In the genomic region with DNA sequence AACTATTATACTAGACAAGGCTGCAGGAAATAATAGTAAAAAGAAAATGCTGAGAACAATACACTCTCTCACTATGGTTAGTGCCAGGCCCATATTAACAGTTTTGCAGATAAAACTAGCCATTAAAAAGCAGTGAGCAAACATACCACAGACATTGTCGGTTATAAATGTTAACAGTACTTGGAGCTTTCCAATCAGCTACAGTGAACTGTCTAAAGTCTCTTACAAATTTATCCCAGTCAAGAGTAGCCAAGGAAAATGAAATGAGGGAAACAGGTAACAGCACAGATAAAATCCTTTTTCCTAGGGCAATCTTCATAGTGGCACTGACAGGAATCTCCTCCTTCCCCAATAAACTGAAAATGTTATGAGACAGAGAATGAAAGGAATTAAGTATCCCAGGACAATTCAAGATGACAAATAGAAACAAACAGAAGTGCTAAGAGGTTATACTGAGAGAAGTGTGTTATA, we compare ENCODE assay signal across 2 cellular contexts.
TF ChIP-seq lines count a peak whose summit lies in the region.

No MANE protein-coding gene starts in this region.

TF ChIP-seq in A549, 52 proteins besides CTCF, POLR2A, EP300 and RAD21:
- TF ChIP-seq NPAS2 (CRISPR knock-in tag; IDR thresholded peaks at IDR 0.05; ENCODE audit: borderline replicate concordance) = no peak
- TF ChIP-seq, protein P1, sequence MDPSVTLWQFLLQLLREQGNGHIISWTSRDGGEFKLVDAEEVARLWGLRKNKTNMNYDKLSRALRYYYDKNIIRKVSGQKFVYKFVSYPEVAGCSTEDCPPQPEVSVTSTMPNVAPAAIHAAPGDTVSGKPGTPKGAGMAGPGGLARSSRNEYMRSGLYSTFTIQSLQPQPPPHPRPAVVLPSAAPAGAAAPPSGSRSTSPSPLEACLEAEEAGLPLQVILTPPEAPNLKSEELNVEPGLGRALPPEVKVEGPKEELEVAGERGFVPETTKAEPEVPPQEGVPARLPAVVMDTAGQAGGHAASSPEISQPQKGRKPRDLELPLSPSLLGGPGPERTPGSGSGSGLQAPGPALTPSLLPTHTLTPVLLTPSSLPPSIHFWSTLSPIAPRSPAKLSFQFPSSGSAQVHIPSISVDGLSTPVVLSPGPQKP (IDR thresholded peaks at IDR 0.05; ENCODE audit: low read depth, low read length) = no peak
- TF ChIP-seq KDM1A (IDR thresholded peaks at IDR 0.05; ENCODE audit: low read depth) = no peak
- no peak for TF ChIP-seq ESRRA (IDR thresholded peaks at IDR 0.05; ENCODE audit: borderline replicate concordance, low read length)
- no peak for TF ChIP-seq HOXA7 (CRISPR knock-in tag; IDR thresholded peaks at IDR 0.05)
- no peak for TF ChIP-seq HDAC2 (IDR thresholded peaks at IDR 0.05)
- TF ChIP-seq MYC (IDR thresholded peaks at IDR 0.05; ENCODE audit: borderline replicate concordance, low read length) = no peak
- TF ChIP-seq, protein P2, sequence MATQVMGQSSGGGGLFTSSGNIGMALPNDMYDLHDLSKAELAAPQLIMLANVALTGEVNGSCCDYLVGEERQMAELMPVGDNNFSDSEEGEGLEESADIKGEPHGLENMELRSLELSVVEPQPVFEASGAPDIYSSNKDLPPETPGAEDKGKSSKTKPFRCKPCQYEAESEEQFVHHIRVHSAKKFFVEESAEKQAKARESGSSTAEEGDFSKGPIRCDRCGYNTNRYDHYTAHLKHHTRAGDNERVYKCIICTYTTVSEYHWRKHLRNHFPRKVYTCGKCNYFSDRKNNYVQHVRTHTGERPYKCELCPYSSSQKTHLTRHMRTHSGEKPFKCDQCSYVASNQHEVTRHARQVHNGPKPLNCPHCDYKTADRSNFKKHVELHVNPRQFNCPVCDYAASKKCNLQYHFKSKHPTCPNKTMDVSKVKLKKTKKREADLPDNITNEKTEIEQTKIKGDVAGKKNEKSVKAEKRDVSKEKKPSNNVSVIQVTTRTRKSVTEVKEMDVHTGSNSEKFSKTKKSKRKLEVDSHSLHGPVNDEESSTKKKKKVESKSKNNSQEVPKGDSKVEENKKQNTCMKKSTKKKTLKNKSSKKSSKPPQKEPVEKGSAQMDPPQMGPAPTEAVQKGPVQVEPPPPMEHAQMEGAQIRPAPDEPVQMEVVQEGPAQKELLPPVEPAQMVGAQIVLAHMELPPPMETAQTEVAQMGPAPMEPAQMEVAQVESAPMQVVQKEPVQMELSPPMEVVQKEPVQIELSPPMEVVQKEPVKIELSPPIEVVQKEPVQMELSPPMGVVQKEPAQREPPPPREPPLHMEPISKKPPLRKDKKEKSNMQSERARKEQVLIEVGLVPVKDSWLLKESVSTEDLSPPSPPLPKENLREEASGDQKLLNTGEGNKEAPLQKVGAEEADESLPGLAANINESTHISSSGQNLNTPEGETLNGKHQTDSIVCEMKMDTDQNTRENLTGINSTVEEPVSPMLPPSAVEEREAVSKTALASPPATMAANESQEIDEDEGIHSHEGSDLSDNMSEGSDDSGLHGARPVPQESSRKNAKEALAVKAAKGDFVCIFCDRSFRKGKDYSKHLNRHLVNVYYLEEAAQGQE (IDR thresholded peaks at IDR 0.05) = no peak
- TF ChIP-seq SMC3 (IDR thresholded peaks at IDR 0.05) = no peak
- TF ChIP-seq TFCP2L1 (CRISPR knock-in tag; IDR thresholded peaks at IDR 0.05) = no peak
- TF ChIP-seq, protein P3, sequence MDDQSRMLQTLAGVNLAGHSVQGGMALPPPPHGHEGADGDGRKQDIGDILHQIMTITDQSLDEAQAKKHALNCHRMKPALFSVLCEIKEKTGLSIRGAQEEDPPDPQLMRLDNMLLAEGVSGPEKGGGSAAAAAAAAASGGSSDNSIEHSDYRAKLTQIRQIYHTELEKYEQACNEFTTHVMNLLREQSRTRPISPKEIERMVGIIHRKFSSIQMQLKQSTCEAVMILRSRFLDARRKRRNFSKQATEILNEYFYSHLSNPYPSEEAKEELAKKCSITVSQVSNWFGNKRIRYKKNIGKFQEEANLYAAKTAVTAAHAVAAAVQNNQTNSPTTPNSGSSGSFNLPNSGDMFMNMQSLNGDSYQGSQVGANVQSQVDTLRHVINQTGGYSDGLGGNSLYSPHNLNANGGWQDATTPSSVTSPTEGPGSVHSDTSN (IDR thresholded peaks at IDR 0.05) = no peak
- TF ChIP-seq CHD4 (IDR thresholded peaks at IDR 0.05; ENCODE audit: borderline replicate concordance) = no peak
- no peak for TF ChIP-seq ZC3H11A (IDR thresholded peaks at IDR 0.05)
- no peak for TF ChIP-seq POLR2AphosphoS2 (conservative IDR thresholded peaks at IDR 0.05; ENCODE audit: low read length)
- TF ChIP-seq, protein P4, sequence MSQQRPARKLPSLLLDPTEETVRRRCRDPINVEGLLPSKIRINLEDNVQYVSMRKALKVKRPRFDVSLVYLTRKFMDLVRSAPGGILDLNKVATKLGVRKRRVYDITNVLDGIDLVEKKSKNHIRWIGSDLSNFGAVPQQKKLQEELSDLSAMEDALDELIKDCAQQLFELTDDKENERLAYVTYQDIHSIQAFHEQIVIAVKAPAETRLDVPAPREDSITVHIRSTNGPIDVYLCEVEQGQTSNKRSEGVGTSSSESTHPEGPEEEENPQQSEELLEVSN (IDR thresholded peaks at IDR 0.05; ENCODE audit: borderline replicate concordance, low read depth) = no peak
- TF ChIP-seq CBX2 (IDR thresholded peaks at IDR 0.05; ENCODE audit: borderline replicate concordance, low read depth) = no peak
- TF ChIP-seq BHLHE40 (IDR thresholded peaks at IDR 0.05; ENCODE audit: low read depth, low read length) = no peak
- TF ChIP-seq, protein P5, sequence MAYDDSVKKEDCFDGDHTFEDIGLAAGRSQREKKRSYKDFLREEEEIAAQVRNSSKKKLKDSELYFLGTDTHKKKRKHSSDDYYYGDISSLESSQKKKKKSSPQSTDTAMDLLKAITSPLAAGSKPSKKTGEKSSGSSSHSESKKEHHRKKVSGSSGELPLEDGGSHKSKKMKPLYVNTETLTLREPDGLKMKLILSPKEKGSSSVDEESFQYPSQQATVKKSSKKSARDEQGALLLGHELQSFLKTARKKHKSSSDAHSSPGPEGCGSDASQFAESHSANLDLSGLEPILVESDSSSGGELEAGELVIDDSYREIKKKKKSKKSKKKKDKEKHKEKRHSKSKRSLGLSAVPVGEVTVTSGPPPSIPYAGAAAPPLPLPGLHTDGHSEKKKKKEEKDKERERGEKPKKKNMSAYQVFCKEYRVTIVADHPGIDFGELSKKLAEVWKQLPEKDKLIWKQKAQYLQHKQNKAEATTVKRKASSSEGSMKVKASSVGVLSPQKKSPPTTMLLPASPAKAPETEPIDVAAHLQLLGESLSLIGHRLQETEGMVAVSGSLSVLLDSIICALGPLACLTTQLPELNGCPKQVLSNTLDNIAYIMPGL (CRISPR knock-in tag; IDR thresholded peaks at IDR 0.05; ENCODE audit: borderline replicate concordance) = no peak
- TF ChIP-seq, protein P6, sequence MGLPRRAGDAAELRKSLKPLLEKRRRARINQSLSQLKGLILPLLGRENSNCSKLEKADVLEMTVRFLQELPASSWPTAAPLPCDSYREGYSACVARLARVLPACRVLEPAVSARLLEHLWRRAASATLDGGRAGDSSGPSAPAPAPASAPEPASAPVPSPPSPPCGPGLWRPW (IDR thresholded peaks at IDR 0.05) = no peak

TF ChIP-seq in HepG2, 621 proteins besides CTCF, POLR2A, EP300 and RAD21:
- TF ChIP-seq SIN3A (IDR thresholded peaks at IDR 0.05; ENCODE audit: borderline replicate concordance, low read depth, low read length) (no peak), ATF1 (CRISPR knock-in tag; IDR thresholded peaks at IDR 0.05) (no peak), JUNB (CRISPR knock-in tag; IDR thresholded peaks at IDR 0.05; ENCODE audit: borderline replicate concordance) (no peak), ZNF558 (CRISPR knock-in tag; IDR thresholded peaks at IDR 0.05; ENCODE audit: borderline replicate concordance) (no peak), HOXA3 (CRISPR knock-in tag; IDR thresholded peaks at IDR 0.05) (no peak), NFKBIZ (CRISPR knock-in tag; IDR thresholded peaks at IDR 0.05) (no peak), FOXA1 (IDR thresholded peaks at IDR 0.05) (no peak), FOXA1 (CRISPR knock-in tag; IDR thresholded peaks at IDR 0.05) (no peak), POGZ (CRISPR knock-in tag; IDR thresholded peaks at IDR 0.05) (no peak), RBFOX2 (IDR thresholded peaks at IDR 0.05; ENCODE audit: low read depth, low read length) (no peak), ZNF10 (CRISPR knock-in tag; IDR thresholded peaks at IDR 0.05; ENCODE audit: borderline replicate concordance, low read depth) (no peak), ZNF878 (CRISPR knock-in tag; IDR thresholded peaks at IDR 0.05) (no peak)
- TF ChIP-seq, protein P7, sequence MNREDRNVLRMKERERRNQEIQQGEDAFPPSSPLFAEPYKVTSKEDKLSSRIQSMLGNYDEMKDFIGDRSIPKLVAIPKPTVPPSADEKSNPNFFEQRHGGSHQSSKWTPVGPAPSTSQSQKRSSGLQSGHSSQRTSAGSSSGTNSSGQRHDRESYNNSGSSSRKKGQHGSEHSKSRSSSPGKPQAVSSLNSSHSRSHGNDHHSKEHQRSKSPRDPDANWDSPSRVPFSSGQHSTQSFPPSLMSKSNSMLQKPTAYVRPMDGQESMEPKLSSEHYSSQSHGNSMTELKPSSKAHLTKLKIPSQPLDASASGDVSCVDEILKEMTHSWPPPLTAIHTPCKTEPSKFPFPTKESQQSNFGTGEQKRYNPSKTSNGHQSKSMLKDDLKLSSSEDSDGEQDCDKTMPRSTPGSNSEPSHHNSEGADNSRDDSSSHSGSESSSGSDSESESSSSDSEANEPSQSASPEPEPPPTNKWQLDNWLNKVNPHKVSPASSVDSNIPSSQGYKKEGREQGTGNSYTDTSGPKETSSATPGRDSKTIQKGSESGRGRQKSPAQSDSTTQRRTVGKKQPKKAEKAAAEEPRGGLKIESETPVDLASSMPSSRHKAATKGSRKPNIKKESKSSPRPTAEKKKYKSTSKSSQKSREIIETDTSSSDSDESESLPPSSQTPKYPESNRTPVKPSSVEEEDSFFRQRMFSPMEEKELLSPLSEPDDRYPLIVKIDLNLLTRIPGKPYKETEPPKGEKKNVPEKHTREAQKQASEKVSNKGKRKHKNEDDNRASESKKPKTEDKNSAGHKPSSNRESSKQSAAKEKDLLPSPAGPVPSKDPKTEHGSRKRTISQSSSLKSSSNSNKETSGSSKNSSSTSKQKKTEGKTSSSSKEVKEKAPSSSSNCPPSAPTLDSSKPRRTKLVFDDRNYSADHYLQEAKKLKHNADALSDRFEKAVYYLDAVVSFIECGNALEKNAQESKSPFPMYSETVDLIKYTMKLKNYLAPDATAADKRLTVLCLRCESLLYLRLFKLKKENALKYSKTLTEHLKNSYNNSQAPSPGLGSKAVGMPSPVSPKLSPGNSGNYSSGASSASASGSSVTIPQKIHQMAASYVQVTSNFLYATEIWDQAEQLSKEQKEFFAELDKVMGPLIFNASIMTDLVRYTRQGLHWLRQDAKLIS (CRISPR knock-in tag; IDR thresholded peaks at IDR 0.05) = no peak
- TF ChIP-seq, protein P8, sequence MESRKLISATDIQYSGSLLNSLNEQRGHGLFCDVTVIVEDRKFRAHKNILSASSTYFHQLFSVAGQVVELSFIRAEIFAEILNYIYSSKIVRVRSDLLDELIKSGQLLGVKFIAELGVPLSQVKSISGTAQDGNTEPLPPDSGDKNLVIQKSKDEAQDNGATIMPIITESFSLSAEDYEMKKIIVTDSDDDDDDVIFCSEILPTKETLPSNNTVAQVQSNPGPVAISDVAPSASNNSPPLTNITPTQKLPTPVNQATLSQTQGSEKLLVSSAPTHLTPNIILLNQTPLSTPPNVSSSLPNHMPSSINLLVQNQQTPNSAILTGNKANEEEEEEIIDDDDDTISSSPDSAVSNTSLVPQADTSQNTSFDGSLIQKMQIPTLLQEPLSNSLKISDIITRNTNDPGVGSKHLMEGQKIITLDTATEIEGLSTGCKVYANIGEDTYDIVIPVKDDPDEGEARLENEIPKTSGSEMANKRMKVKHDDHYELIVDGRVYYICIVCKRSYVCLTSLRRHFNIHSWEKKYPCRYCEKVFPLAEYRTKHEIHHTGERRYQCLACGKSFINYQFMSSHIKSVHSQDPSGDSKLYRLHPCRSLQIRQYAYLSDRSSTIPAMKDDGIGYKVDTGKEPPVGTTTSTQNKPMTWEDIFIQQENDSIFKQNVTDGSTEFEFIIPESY (CRISPR knock-in tag; IDR thresholded peaks at IDR 0.05) = no peak
